In the genomic region with DNA sequence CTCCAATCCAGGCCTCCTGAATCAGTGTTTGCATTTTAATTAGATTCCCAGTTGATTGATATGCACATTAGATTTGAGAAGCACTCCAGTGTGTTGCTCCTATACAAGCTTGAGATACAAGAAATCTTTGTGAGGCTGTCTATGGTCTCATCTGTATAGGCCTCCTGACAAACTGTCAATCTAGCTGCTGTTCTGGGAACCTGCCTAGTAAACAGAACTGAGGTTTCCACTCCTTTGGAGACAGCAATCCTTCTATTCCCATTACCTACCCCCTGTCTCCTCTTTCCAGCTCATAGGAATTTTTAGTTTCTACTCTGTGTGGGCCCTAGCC, we compare ENCODE assay signal across 14 cellular contexts.
DNase-seq lines count a peak whose midpoint lies in the region; ATAC-seq and TF ChIP-seq lines count a peak whose summit lies in the region.
"Had no signal": no experiment of that assay in that cellular context is flagged by ENCODE, and none has a peak within 500 bp of the region (broad histone marks: within the 10 kb centered on the region; RNA-seq: fewer than 3 reads in every experiment).

No MANE protein-coding gene starts in this region.

- peak overlapping the region; percentile 88 for H3K27ac Mint-ChIP-seq in activated CD4-positive, alpha-beta memory T cell treated with anti-CD3 and anti-CD28 coated beads for 36 hours
- H3K27ac Mint-ChIP-seq in activated CD4-positive, alpha-beta memory T cell treated with anti-CD3 and anti-CD28 coated beads, Interleukin-2, amount 10 ng/mL, durations not matched to agents 7 days and 5 days: no peak overlapping the region

- peaks cover 8% of the 10 kb centered on the region for H3K4me1 ChIP-seq in neuron (ENCODE audit: insufficient read depth, low read length)
- H3K4me1 ChIP-seq in Peyer's patch: no peaks in the 10 kb centered on the region
- H3K4me1 ChIP-seq: thyroid gland had no signal

- CTCF ChIA-PET in activated CD4-positive, alpha-beta memory T cell treated with anti-CD3 and anti-CD28 coated beads for 36 hours (lab: Charles Lee): interaction anchor here (1.7 kb wide), 1 partner anchor 196 kb away, joined by 8 read pairs; no protein-coding TSS in a partner anchor
- CTCF ChIA-PET in activated CD4-positive, alpha-beta memory T cell treated with anti-CD3 and anti-CD28 coated beads, Interleukin-2, amount 10 ng/mL, durations not matched to agents 7 days and 5 days (lab: Charles Lee): no interaction called here

- no peaks in the 10 kb centered on the region for H3K36me3 Mint-ChIP-seq in activated CD4-positive, alpha-beta memory T cell treated with anti-CD3 and anti-CD28 coated beads for 36 hours
- H3K36me3 Mint-ChIP-seq in activated CD4-positive, alpha-beta memory T cell treated with anti-CD3 and anti-CD28 coated beads, Interleukin-2, amount 10 ng/mL, durations not matched to agents 7 days and 5 days (ENCODE audit: low read depth): no peaks in the 10 kb centered on the region

- no peak for DNase-seq in activated CD4-positive, alpha-beta memory T cell treated with anti-CD3 and anti-CD28 coated beads for 36 hours
- DNase-seq in activated CD4-positive, alpha-beta memory T cell treated with anti-CD3 and anti-CD28 coated beads, Interleukin-2, amount 10 ng/mL, durations not matched to agents 7 days and 5 days: no peak
- DNase-seq in NCI-H2171 (lab: John Stamatoyannopoulos, UW) (no peak), NCI-H128 (lab: John Stamatoyannopoulos, UW; ENCODE audit: unreplicated experiment) (no peak), Peyer's patch (no peak)
- DNase-seq: activated naive CD8-positive, alpha-beta T cell treated with anti-CD3 and anti-CD28 coated beads, Interleukin-2, amount 50 U/mL, for 24 hours; erythroblast; MM.1S; thyroid gland; WERI-Rb-1 had no signal

- H3K27ac ChIP-seq in Peyer's patch: no peak overlapping the region
- H3K27ac ChIP-seq: hepatocyte, thyroid gland, WERI-Rb-1 had no signal

- H3K27me3 ChIP-seq in neuron (ENCODE audit: insufficient read depth, low read length) (no peaks in the 10 kb centered on the region), Peyer's patch (no peaks in the 10 kb centered on the region)
- H3K27me3 ChIP-seq: hepatocyte, thyroid gland had no signal

- intact Hi-C loops in activated CD4-positive, alpha-beta memory T cell treated with anti-CD3 and anti-CD28 coated beads for 36 hours (cut with micrococcal nuclease): loop anchor here (1.0 to 5.0 kb wide), 11 partner anchors 25 to 741 kb away; a partner anchor contains a TSS

- no peaks in the 10 kb centered on the region for H3K27me3 Mint-ChIP-seq in activated CD4-positive, alpha-beta memory T cell treated with anti-CD3 and anti-CD28 coated beads for 36 hours
- no peaks in the 10 kb centered on the region for H3K27me3 Mint-ChIP-seq in activated CD4-positive, alpha-beta memory T cell treated with anti-CD3 and anti-CD28 coated beads, Interleukin-2, amount 10 ng/mL, durations not matched to agents 7 days and 5 days

- POLR2A ChIA-PET in activated CD4-positive, alpha-beta memory T cell treated with anti-CD3 and anti-CD28 coated beads for 36 hours (lab: Charles Lee): no interaction called here
- POLR2A ChIA-PET in activated CD4-positive, alpha-beta memory T cell treated with anti-CD3 and anti-CD28 coated beads, Interleukin-2, amount 10 ng/mL, durations not matched to agents 7 days and 5 days (lab: Charles Lee): no interaction called here

- H3K4me3 ChIP-seq in neuron (ENCODE audit: low read length) (no peak overlapping the region), Peyer's patch (no peak overlapping the region)
- H3K4me3 ChIP-seq: hepatocyte, thyroid gland had no signal

- TF ChIP-seq CTCF in Peyer's patch (IDR thresholded peaks at IDR 0.05): no peak

- no peak overlapping the region for H3K4me3 Mint-ChIP-seq in activated CD4-positive, alpha-beta memory T cell treated with anti-CD3 and anti-CD28 coated beads for 36 hours
- H3K4me3 Mint-ChIP-seq in activated CD4-positive, alpha-beta memory T cell treated with anti-CD3 and anti-CD28 coated beads, Interleukin-2, amount 10 ng/mL, durations not matched to agents 7 days and 5 days: no peak overlapping the region
- H3K4me3 Mint-ChIP-seq: activated naive CD8-positive, alpha-beta T cell treated with anti-CD3 and anti-CD28 coated beads, Interleukin-2, amount 50 U/mL, for 24 hours had no signal

- H3K9me3 ChIP-seq in neuron (ENCODE audit: low read length): no peaks in the 10 kb centered on the region
- H3K9me3 ChIP-seq in Peyer's patch: no peaks in the 10 kb centered on the region
- H3K9me3 ChIP-seq: thyroid gland had no signal

- ATAC-seq in GM21528 (IDR thresholded peaks at IDR 0.05; ENCODE audit: low FRiP score, unreplicated experiment) (peak; percentile 1), HG03045 (IDR thresholded peaks at IDR 0.05; ENCODE audit: unreplicated experiment) (peak; percentile 5)

- no peak for TF ChIP-seq POLR2A in Peyer's patch (IDR thresholded peaks at IDR 0.05)

- H3K4me1 Mint-ChIP-seq in activated CD4-positive, alpha-beta memory T cell treated with anti-CD3 and anti-CD28 coated beads for 36 hours (ENCODE audit: low read depth): peaks cover 15% of the 10 kb centered on the region
- H3K4me1 Mint-ChIP-seq in activated CD4-positive, alpha-beta memory T cell treated with anti-CD3 and anti-CD28 coated beads, Interleukin-2, amount 10 ng/mL, durations not matched to agents 7 days and 5 days: peaks cover 30% of the 10 kb centered on the region

- H3K9me3 Mint-ChIP-seq in activated CD4-positive, alpha-beta memory T cell treated with anti-CD3 and anti-CD28 coated beads for 36 hours: peaks cover 5% of the 10 kb centered on the region
- peaks cover 9% of the 10 kb centered on the region for H3K9me3 Mint-ChIP-seq in activated CD4-positive, alpha-beta memory T cell treated with anti-CD3 and anti-CD28 coated beads, Interleukin-2, amount 10 ng/mL, durations not matched to agents 7 days and 5 days
- H3K9me3 Mint-ChIP-seq: activated naive CD8-positive, alpha-beta T cell treated with anti-CD3 and anti-CD28 coated beads, Interleukin-2, amount 50 U/mL, for 24 hours had no signal

- peak overlapping the region; percentile 51 for H2AFZ ChIP-seq in neuron (ENCODE audit: low read depth, low read length)
- H2AFZ ChIP-seq: hepatocyte had no signal

- no peaks in the 10 kb centered on the region for H3K36me3 ChIP-seq in neuron (ENCODE audit: insufficient read depth, low read length)
- no peaks in the 10 kb centered on the region for H3K36me3 ChIP-seq in Peyer's patch
- H3K36me3 ChIP-seq: thyroid gland, WERI-Rb-1 had no signal
